29 cellular contexts compared by ENCODE assay signal in genomic region chr22:29793396-29793795, GRCh38.
"Had no signal": no experiment of that assay in that cellular context is flagged by ENCODE, and none has a peak within 500 bp of the region (broad histone marks: within the 10 kb centered on the region; RNA-seq: fewer than 3 reads in every experiment).

No MANE protein-coding gene starts in this region.

- H3K9ac ChIP-seq: neural progenitor cell, parathyroid adenoma had no signal

- H3K27me3 Mint-ChIP-seq: naive thymus-derived CD4-positive, alpha-beta T cell; stimulated activated naive B cell treated with anti-CD40 and anti-IgM and Interleukin-4, amounts not matched to agents 10 μg/mL and 1 μg/mL and 100 μg/mL, for 72 hours; stimulated activated naive CD8-positive, alpha-beta T cell treated with anti-CD3 and anti-CD28 coated beads, Interleukin-15, Interleukin-2, amounts not matched to agents 100 ng/mL and 50 ng/mL, for 24 hours had no signal

- H3K4me1 ChIP-seq: neural progenitor cell had no signal

- H3K27ac ChIP-seq: neural progenitor cell, neutrophil, parathyroid adenoma, psoas muscle, right lobe of liver, sigmoid colon, stomach, thoracic aorta, thyroid gland, tibial nerve, upper lobe of left lung, vagina had no signal

- ATAC-seq: naive thymus-derived CD4-positive, alpha-beta T cell; natural killer cell; psoas muscle; right cardiac atrium; right lobe of liver; stimulated activated effector memory CD8-positive, alpha-beta T cell treated with anti-CD3 and anti-CD28 coated beads, Interleukin-12 subunit alpha, Interleukin-12 subunit beta, amount 100 ng/mL, for 72 hours; stimulated activated naive B cell treated with anti-CD40 and anti-IgM and Interleukin-4, amounts not matched to agents 10 μg/mL and 1 μg/mL and 100 μg/mL, for 72 hours had no signal

- H3K4me3 Mint-ChIP-seq: naive thymus-derived CD4-positive, alpha-beta T cell; natural killer cell; nephron; neural progenitor cell; stimulated activated effector memory CD8-positive, alpha-beta T cell treated with anti-CD3 and anti-CD28 coated beads, Interleukin-12 subunit alpha, Interleukin-12 subunit beta, amount 100 ng/mL, for 72 hours; stimulated activated naive B cell treated with anti-CD40 and anti-IgM and Interleukin-4, amounts not matched to agents 10 μg/mL and 1 μg/mL and 100 μg/mL, for 72 hours; stimulated activated naive CD8-positive, alpha-beta T cell treated with anti-CD3 and anti-CD28 coated beads, Interleukin-15, Interleukin-2, amounts not matched to agents 100 ng/mL and 50 ng/mL, for 24 hours had no signal

- H3K36me3 ChIP-seq: neural progenitor cell had no signal

- DNase-seq: naive thymus-derived CD4-positive, alpha-beta T cell; natural killer cell; nucleus accumbens; posterior cingulate gyrus; psoas muscle; right cardiac atrium; right lobe of liver; sigmoid colon; small intestine; stimulated activated CD4-positive, alpha-beta T cell treated with anti-CD3 and anti-CD28 coated beads, Interleukin-15, amount 100 ng/mL, for 24 hours; stimulated activated CD4-positive, alpha-beta T cell treated with anti-CD3 and anti-CD28 coated beads, Interleukin-2, amount 100 ng/mL, for 24 hours; stimulated activated CD4-positive, alpha-beta T cell treated with anti-CD3 and anti-CD28 coated beads, Interleukin-2, amount 100 ng/mL, for 48 hours; stimulated activated CD4-positive, alpha-beta T cell treated with anti-CD3 and anti-CD28 coated beads, Interleukin-4, amount 100 ng/mL, for 24 hours; stimulated activated naive B cell treated with anti-CD40 and anti-IgM and Interleukin-4, amounts not matched to agents 10 μg/mL and 1 μg/mL and 100 μg/mL, for 72 hours; stimulated activated naive CD4-positive, alpha-beta T cell treated with Interleukin-2 at 50 U/mL for 16 hours; stomach; thyroid gland; trophoblast cell had no signal

- H3K4me1 Mint-ChIP-seq: natural killer cell, neural progenitor cell had no signal

- H2AFZ ChIP-seq: neural progenitor cell, parathyroid adenoma had no signal

- H3K27me3 ChIP-seq: neural progenitor cell, neutrophil, right lobe of liver, sigmoid colon, stomach, thyroid gland, tibial nerve, upper lobe of left lung, vagina had no signal

- H3K79me2 ChIP-seq: parathyroid adenoma had no signal

- H3K9me3 ChIP-seq: neutrophil, psoas muscle, right lobe of liver, sigmoid colon, stomach, thoracic aorta, thyroid gland, tibial nerve, upper lobe of left lung, vagina had no signal

- H3K4me3 ChIP-seq: neural progenitor cell, psoas muscle, right lobe of liver, sigmoid colon, stomach, thoracic aorta, thyroid gland, tibial nerve, upper lobe of left lung, vagina had no signal

- H3K27ac Mint-ChIP-seq: natural killer cell; nephron; neural progenitor cell; progenitor cell of endocrine pancreas; stimulated activated effector memory CD8-positive, alpha-beta T cell treated with anti-CD3 and anti-CD28 coated beads, Interleukin-12 subunit alpha, Interleukin-12 subunit beta, amount 100 ng/mL, for 72 hours; stimulated activated naive B cell treated with anti-CD40 and anti-IgM and Interleukin-4, amounts not matched to agents 10 μg/mL and 1 μg/mL and 100 μg/mL, for 72 hours; stimulated activated naive CD8-positive, alpha-beta T cell treated with anti-CD3 and anti-CD28 coated beads, Interleukin-15, Interleukin-2, amounts not matched to agents 100 ng/mL and 50 ng/mL, for 24 hours had no signal

- H3K4me2 ChIP-seq: neural progenitor cell had no signal

- FAIRE-seq: small intestine had no signal
